19 cellular contexts compared by ENCODE assay signal in genomic region chr7:794671-795329, GRCh38. TPM values are rescaled to one million over a fixed set of nuclear protein-coding genes. Genes with fewer than 3 reads are reported as not detected.
DNase-seq lines count a peak whose midpoint lies in the region; ATAC-seq, FAIRE-seq and TF ChIP-seq lines count a peak whose summit lies in the region.
"Had no signal": no experiment of that assay in that cellular context is flagged by ENCODE, and none has a peak within 500 bp of the region (broad histone marks: within the 10 kb centered on the region; RNA-seq: fewer than 3 reads in every experiment).

No MANE protein-coding gene starts in this region.

- TF ChIP-seq POLR2A in Peyer's patch (IDR thresholded peaks at IDR 0.05) = no peak

- H3K9me3 ChIP-seq in Peyer's patch (peaks cover 0 to 9% (median 0%) of the 10 kb centered on the region in 4 donors), duodenal mucosa (ENCODE audit: control insufficient read depth in 1 of 2, low read length in 2 of 2) (no peaks in the 10 kb centered on the region), lower lobe of right lung (no peaks in the 10 kb centered on the region), small intestine (ENCODE audit: control insufficient read depth, low read depth) (no peaks in the 10 kb centered on the region)

- TF ChIP-seq CTCF in Peyer's patch (IDR thresholded peaks at IDR 0.05) (no peak), lower lobe of right lung (IDR thresholded peaks at IDR 0.05) (no peak)

- no peaks in the 10 kb centered on the region for H3K27me3 ChIP-seq in Peyer's patch
- H3K27me3 ChIP-seq in duodenal mucosa (ENCODE audit: control insufficient read depth in 1 of 2, insufficient read depth in 2 of 2, low read length in 2 of 2) = no peaks in the 10 kb centered on the region
- H3K27me3 ChIP-seq in lower lobe of right lung (ENCODE audit: low read depth) = no peaks in the 10 kb centered on the region
- no peaks in the 10 kb centered on the region for H3K27me3 ChIP-seq in small intestine (ENCODE audit: control insufficient read depth in 2 of 2, insufficient read depth in 2 of 2, low read length in 2 of 2)
- H3K27me3 ChIP-seq: BLaER1 treated with 17β-estradiol and CSF1 and Interleukin-3, amounts not matched to agents 10 nM and 100 nM had no signal

- WGBS in small intestine, 3 donors = 52 to 79% (median 53%) methylated on average over 27 to 31 of the region's 31 CpGs

- FAIRE-seq in small intestine (lab: Jason Lieb, UNC) = no peak
- FAIRE-seq: D721Med had no signal

- H3K9ac ChIP-seq in duodenal mucosa (ENCODE audit: low read depth in 1 of 2, low read length in 2 of 2) = no peak overlapping the region
- H3K9ac ChIP-seq: BLaER1 treated with 17β-estradiol and CSF1 and Interleukin-3, amounts not matched to agents 10 nM and 100 nM had no signal

- peak in 1 of 2 donors; percentile 24 for ATAC-seq in lower lobe of right lung
- ATAC-seq in GM18861 (IDR thresholded peaks at IDR 0.05; ENCODE audit: unreplicated experiment) = no peak
- no peak for ATAC-seq in HG03520 (IDR thresholded peaks at IDR 0.05; ENCODE audit: unreplicated experiment)
- no peak for ATAC-seq in activated CD4-positive, CD25-positive, alpha-beta regulatory T cell treated with anti-CD3 and anti-CD28 coated beads, Interleukin-2, amount 50 U/mL, for 24 hours
- ATAC-seq in HG02642 (IDR thresholded peaks at IDR 0.05; ENCODE audit: poor library complexity, unreplicated experiment) = no peak

- intact Hi-C loops in lower lobe of right lung (cut with DNase I) = no loop called here

- H3K27ac ChIP-seq in Peyer's patch = peak overlapping the region in 2 of 4 donors; percentile 71 to 73
- H3K27ac ChIP-seq in duodenal mucosa (ENCODE audit: low read depth, low read length) = peak overlapping the region; percentile 42
- no peak overlapping the region for H3K27ac ChIP-seq in lower lobe of right lung
- peak overlapping the region in 1 of 2 donors; percentile 58 for H3K27ac ChIP-seq in small intestine (ENCODE audit: low read depth in 1 of 2, low read length in 1 of 2)
- H3K27ac ChIP-seq: BLaER1 treated with 17β-estradiol and CSF1 and Interleukin-3, amounts not matched to agents 10 nM and 100 nM had no signal

- H3K4me3 ChIP-seq in Peyer's patch (no peak overlapping the region), duodenal mucosa (ENCODE audit: low read depth in 1 of 2, low read length in 2 of 2) (no peak overlapping the region), lower lobe of right lung (no peak overlapping the region), small intestine (ENCODE audit: low read depth in 1 of 2, low read length in 2 of 2) (no peak overlapping the region)
- H3K4me3 ChIP-seq: BLaER1 treated with 17β-estradiol and CSF1 and Interleukin-3, amounts not matched to agents 10 nM and 100 nM had no signal

- H3K4me1 ChIP-seq in Peyer's patch (no peaks in the 10 kb centered on the region), duodenal mucosa (ENCODE audit: control insufficient read depth in 1 of 2, insufficient read depth in 2 of 2, low read length in 2 of 2) (no peaks in the 10 kb centered on the region), lower lobe of right lung (no peaks in the 10 kb centered on the region), small intestine (ENCODE audit: control insufficient read depth in 2 of 2, insufficient read depth in 1 of 2, low read depth in 1 of 2, low read length in 1 of 2) (no peaks in the 10 kb centered on the region)

- no peaks in the 10 kb centered on the region for H3K36me3 ChIP-seq in Peyer's patch
- H3K36me3 ChIP-seq in duodenal mucosa (ENCODE audit: control insufficient read depth in 1 of 2, insufficient read depth in 2 of 2, low read length in 2 of 2) = no peaks in the 10 kb centered on the region
- H3K36me3 ChIP-seq in lower lobe of right lung = no peaks in the 10 kb centered on the region
- H3K36me3 ChIP-seq in small intestine (ENCODE audit: control insufficient read depth in 2 of 2, insufficient read depth in 2 of 2, low read length in 2 of 2) = no peaks in the 10 kb centered on the region

- DNase-seq in Peyer's patch = peak in 2 of 3 donors; percentile 53 to 78
- peak; percentile 35 for DNase-seq in lower lobe of right lung
- peak; percentile 45 for DNase-seq in small intestine
- DNase-seq: DMS79; GOT3; KG1; MV-4-11; NCI-H1694 treated with DMSO at 0.1 percent for 48 hours; NCI-H510A; NCI-H748 treated with DMSO at 0.1 percent for 48 hours; NK-92 treated with Interleukin-12 subunit alpha and Interleukin-12 subunit beta, amount 100 ng/mL, for 24 hours; SIG-M5 had no signal

RNA-seq across cellular contexts. Expression of gene SUN1, which starts 37.5 kb away (rescaled TPM):
- total RNA-seq in Peyer's patch = 100 to 1,000 TPM; 113 to 259 (median 192) TPM
- 111 TPM for total RNA-seq in lower lobe of right lung
- polyA plus RNA-seq in small intestine = 10 to 100 TPM; 41.6 to 63.7 (median 58.6) TPM
